ENCODE assay signal across 23 cellular contexts in the genomic region with DNA sequence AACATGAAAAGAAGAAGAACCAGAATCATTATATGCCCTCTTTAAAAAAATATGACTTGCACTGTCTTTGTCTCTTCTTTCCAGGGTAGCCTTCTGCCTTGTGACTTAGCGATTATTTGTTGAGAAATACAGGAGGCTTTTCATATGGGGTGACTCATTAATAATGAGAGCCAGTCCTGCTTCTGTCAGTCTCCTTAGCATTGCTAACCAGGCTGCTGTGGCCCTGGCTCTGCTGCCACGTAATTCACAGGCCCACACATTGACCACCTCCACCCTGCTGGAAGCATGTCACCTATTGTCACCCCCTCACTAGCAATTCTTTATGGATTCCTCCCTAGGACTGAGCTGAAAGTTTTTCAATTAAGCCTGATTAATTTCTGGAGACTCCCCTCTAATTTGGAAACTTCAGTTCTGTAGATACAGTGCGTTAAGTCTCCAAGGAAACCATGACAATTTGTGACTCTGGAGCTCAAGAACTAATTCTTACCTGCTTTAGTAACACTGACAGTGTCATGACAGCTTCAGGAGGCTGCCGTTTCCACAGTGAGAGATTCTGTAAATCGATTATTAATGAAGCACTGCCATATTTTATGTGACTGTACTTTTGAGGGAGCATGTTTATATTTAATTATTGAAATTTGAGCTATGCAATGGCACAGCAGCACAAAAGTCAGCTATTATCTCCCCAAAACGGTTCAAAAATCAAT.
"Had no signal": no experiment of that assay in that cellular context is flagged by ENCODE, and none has a peak within 500 bp of the region (broad histone marks: within the 10 kb centered on the region; RNA-seq: fewer than 3 reads in every experiment).

No MANE protein-coding gene starts in this region.

- H3K4me1 ChIP-seq: ascending aorta, colonic mucosa, heart right ventricle, sigmoid colon, testis had no signal

- H3K36me3 ChIP-seq: ascending aorta, colonic mucosa, heart right ventricle, sigmoid colon had no signal

- DNase-seq: activated CD8-positive, alpha-beta memory T cell treated with anti-CD3 and anti-CD28 coated beads for 24 hours; activated CD8-positive, alpha-beta memory T cell treated with anti-CD3 and anti-CD28 coated beads, Interleukin-2, amount 50 U/mL, for 4 hours; activated T-cell treated with anti-CD3 and anti-CD28 coated beads, Interleukin-2, amount 50 U/mL, for 24 hours; colonic mucosa; heart right ventricle; islet precursor cell; left cardiac atrium; retina; sigmoid colon; stimulated activated CD4-positive, alpha-beta T cell treated with anti-CD3 and anti-CD28 coated beads, Interleukin-2, amount 100 ng/mL, for 48 hours; stimulated activated CD8-positive, alpha-beta memory T cell treated with anti-CD3 and anti-CD28 coated beads, Interleukin-4, amount 100 ng/mL, for 48 hours; stimulated activated naive B cell treated with anti-CD40 and anti-IgM and Interleukin-4, amounts not matched to agents 10 μg/mL and 1 μg/mL and 100 μg/mL, for 72 hours; T1000; testis had no signal

- H3K27me3 Mint-ChIP-seq: memory B cell; stimulated activated naive B cell treated with anti-CD40 and anti-IgM and Interleukin-4, amounts not matched to agents 10 μg/mL and 1 μg/mL and 100 μg/mL, for 72 hours had no signal

- H3K4me3 ChIP-seq: ascending aorta, colonic mucosa, heart right ventricle, sigmoid colon, testis had no signal

- H3K4me3 Mint-ChIP-seq: activated T-cell treated with anti-CD3 and anti-CD28 coated beads, Interleukin-2, amount 50 U/mL, for 24 hours; activated T-helper 17 cell treated with anti-CD3 and anti-CD28 coated beads, Interleukin-2, amount 50 U/mL, for 72 hours; memory B cell; nephron; stimulated activated naive B cell treated with anti-CD40 and anti-IgM and Interleukin-4, amounts not matched to agents 10 μg/mL and 1 μg/mL and 100 μg/mL, for 72 hours; T-helper 1 cell treated with Interleukin-12 subunit alpha and Interleukin-12 subunit beta and Interleukin-4 antibody, amounts not matched to agents 30 μg/mL and 1 μg/mL, for 36 hours; type B pancreatic cell; WTC11 had no signal

- H3K36me3 Mint-ChIP-seq: activated naive CD4-positive, alpha-beta T cell treated with anti-CD3 and anti-CD28 coated beads, Interleukin-2, amount 50 U/mL, for 72 hours; memory B cell; stimulated activated naive B cell treated with anti-CD40 and anti-IgM and Interleukin-4, amounts not matched to agents 10 μg/mL and 1 μg/mL and 100 μg/mL, for 72 hours; type B pancreatic cell had no signal

- H3K27me3 ChIP-seq: ascending aorta, colonic mucosa, heart right ventricle, sigmoid colon, testis had no signal

- H3K9me3 ChIP-seq: ascending aorta, colonic mucosa, testis had no signal

- H3K27ac ChIP-seq: ascending aorta, colonic mucosa, epithelial cell of prostate, heart right ventricle, sigmoid colon, testis had no signal

- H3K27ac Mint-ChIP-seq: activated naive CD4-positive, alpha-beta T cell treated with anti-CD3 and anti-CD28 coated beads, Interleukin-2, amount 50 U/mL, for 72 hours; activated T-cell treated with anti-CD3 and anti-CD28 coated beads, Interleukin-2, amount 50 U/mL, for 24 hours; activated T-helper 17 cell treated with anti-CD3 and anti-CD28 coated beads, Interleukin-2, amount 50 U/mL, for 72 hours; memory B cell; nephron; stimulated activated naive B cell treated with anti-CD40 and anti-IgM and Interleukin-4, amounts not matched to agents 10 μg/mL and 1 μg/mL and 100 μg/mL, for 72 hours; T-helper 1 cell treated with Interleukin-12 subunit alpha and Interleukin-12 subunit beta and Interleukin-4 antibody, amounts not matched to agents 30 μg/mL and 1 μg/mL, for 36 hours; type B pancreatic cell; WTC11 had no signal

- H3K4me1 Mint-ChIP-seq: activated T-helper 17 cell treated with anti-CD3 and anti-CD28 coated beads, Interleukin-2, amount 50 U/mL, for 72 hours; memory B cell; nephron; stimulated activated naive B cell treated with anti-CD40 and anti-IgM and Interleukin-4, amounts not matched to agents 10 μg/mL and 1 μg/mL and 100 μg/mL, for 72 hours; WTC11 had no signal

- H3K9me3 Mint-ChIP-seq: activated T-cell treated with anti-CD3 and anti-CD28 coated beads, Interleukin-2, amount 50 U/mL, for 24 hours; memory B cell; stimulated activated naive B cell treated with anti-CD40 and anti-IgM and Interleukin-4, amounts not matched to agents 10 μg/mL and 1 μg/mL and 100 μg/mL, for 72 hours; T-helper 1 cell treated with Interleukin-12 subunit alpha and Interleukin-12 subunit beta and Interleukin-4 antibody, amounts not matched to agents 30 μg/mL and 1 μg/mL, for 36 hours had no signal

- ATAC-seq: activated naive CD4-positive, alpha-beta T cell treated with anti-CD3 and anti-CD28 coated beads, Interleukin-2, amount 50 U/mL, for 72 hours; activated T-helper 17 cell treated with anti-CD3 and anti-CD28 coated beads, Interleukin-2, amount 50 U/mL, for 72 hours; heart right ventricle; left cardiac atrium; stimulated activated naive B cell treated with anti-CD40 and anti-IgM and Interleukin-4, amounts not matched to agents 10 μg/mL and 1 μg/mL and 100 μg/mL, for 72 hours; WTC11 had no signal
